Comparison of ENCODE assay signal across 7 cellular contexts in genomic region chr12:124655317-124656213, GRCh38.
A peak's percentile ranks its signal among the peaks of the same experiment; 100 is the strongest.
DNase-seq lines count a peak whose midpoint lies in the region; ATAC-seq and TF ChIP-seq lines count a peak whose summit lies in the region.

No MANE protein-coding gene starts in this region.

- peak overlapping the region; percentile 32 for H2AFZ ChIP-seq in osteoblast (ENCODE audit: low read length)

- TF ChIP-seq EP300 in gastroesophageal sphincter (IDR thresholded peaks at IDR 0.05): no peak

- ATAC-seq in gastroesophageal sphincter: peak; percentile 60
- ATAC-seq in GM19467 (IDR thresholded peaks at IDR 0.05; ENCODE audit: unreplicated experiment): no peak

- no peak for TF ChIP-seq POLR2A in gastroesophageal sphincter (IDR thresholded peaks at IDR 0.05)

- H3K4me2 ChIP-seq in osteoblast (ENCODE audit: insufficient read depth, low read length): peak overlapping the region; percentile 70

- no peaks in the 10 kb centered on the region for H3K79me2 ChIP-seq in osteoblast (ENCODE audit: insufficient read depth, low read length)

- peak; percentile 33 for DNase-seq in HS-5 (ENCODE audit: low read depth)
- peak; percentile 97 to 98 for DNase-seq in SJSA1 (ENCODE audit: low read depth in 1 of 2, low spot score in 2 of 2)
- DNase-seq in osteoblast (ENCODE audit: insufficient read length, low spot score, missing footprints): peak; percentile 97
- DNase-seq in SW480 (ENCODE audit: low spot score): no peak
- DNase-seq in HUDEP-2 (lab: John Stamatoyannopoulos, UW; ENCODE audit: unreplicated experiment in 76 of 76): no peak

- WGBS in gastroesophageal sphincter (ENCODE audit: low coverage in 1 of 2), 2 donors: 0 to 16% methylated on average over 5 to 7 of the region's 27 CpGs

- H3K9me3 ChIP-seq in SJSA1 (replicated peaks): no peaks in the 10 kb centered on the region
- H3K9me3 ChIP-seq in gastroesophageal sphincter: no peaks in the 10 kb centered on the region
- no peaks in the 10 kb centered on the region for H3K9me3 ChIP-seq in osteoblast (ENCODE audit: low read depth, low read length)

- H3K4me3 ChIP-seq in SJSA1 (no peak overlapping the region), gastroesophageal sphincter (peak overlapping the region in 1 of 2 donors; percentile 27), osteoblast (ENCODE audit: insufficient read depth, low read length) (peak overlapping the region; percentile 58)

- H4K20me1 ChIP-seq in osteoblast (ENCODE audit: insufficient read depth, low read length): no peaks in the 10 kb centered on the region

- H3K36me3 ChIP-seq in SJSA1 (no peaks in the 10 kb centered on the region), gastroesophageal sphincter (no peaks in the 10 kb centered on the region), osteoblast (ENCODE audit: insufficient read depth, low read length) (no peaks in the 10 kb centered on the region)

- H3K4me1 ChIP-seq in SJSA1 (replicated peaks) (peaks cover 59% of the 10 kb centered on the region), gastroesophageal sphincter (peaks cover 0 to 63% (median 23%) of the 10 kb centered on the region in 3 donors), osteoblast (ENCODE audit: insufficient read depth, low read length) (peaks cover 15% of the 10 kb centered on the region)

- H3K27me3 ChIP-seq in SJSA1 (replicated peaks) (no peaks in the 10 kb centered on the region), gastroesophageal sphincter (no peaks in the 10 kb centered on the region), osteoblast (ENCODE audit: insufficient read depth, low read length) (no peaks in the 10 kb centered on the region)

- TF ChIP-seq CTCF in gastroesophageal sphincter (IDR thresholded peaks at IDR 0.05) (no peak), osteoblast (IDR thresholded peaks at IDR 0.05; ENCODE audit: extremely low read depth, low read depth, low read length) (no peak)

- H3K27ac ChIP-seq in SJSA1: peak overlapping the region; percentile 74
- H3K27ac ChIP-seq in gastroesophageal sphincter: peak overlapping the region; percentile 64 to 90 (median 83)
- peak overlapping the region; percentile 66 for H3K27ac ChIP-seq in osteoblast (ENCODE audit: low read depth, low read length)

Comparison
In these comparisons a context has a peak if more than half of its experiments do, and no peak if none do; other contexts are left out.
1. DNase-seq: peak in HS-5 (single experiment), SJSA1 (2 of 2) and osteoblast (single experiment); none in SW480 (single experiment) and HUDEP-2 (0 of 76).
2. Peak in every context shown above with its lines, with median percentiles within 50 percentile points of each other: H3K27ac ChIP-seq.